Comparison of ENCODE assay signal across 7 cellular contexts in genomic region chr15:90716976-90717821, GRCh38. TPM values are rescaled to one million over a fixed set of nuclear protein-coding genes. Genes with fewer than 3 reads are reported as not detected.
DNase-seq lines count a peak whose midpoint lies in the region; ATAC-seq, FAIRE-seq and TF ChIP-seq lines count a peak whose summit lies in the region.

Gene BLM (plus strand): TSS chr15:90717346. CDS start chr15:90747393, 30,047 bp downstream.

- H3K9me2 ChIP-seq in hepatocyte (replicated peaks; ENCODE audit: insufficient read depth): no peaks in the 10 kb centered on the region

- H2AFZ ChIP-seq in hepatocyte: peak within 1 kb of the TSS; percentile 57

- H3K9me3 ChIP-seq in hepatocyte (ENCODE audit: low read depth): no peaks in the 10 kb centered on the region

- peak; percentile 99 for FAIRE-seq in GM18507 (lab: Jason Lieb, UNC)

- peak; percentile 98 for ATAC-seq in HG02981 (IDR thresholded peaks at IDR 0.05; ENCODE audit: unreplicated experiment)

- peak within 1 kb of the TSS; percentile 54 for H3K4me3 ChIP-seq in astrocyte of the cerebellum (ENCODE audit: low read depth, low read length)
- H3K4me3 ChIP-seq in hepatocyte: peak within 1 kb of the TSS; percentile 35

- peak; percentile 98 for DNase-seq in GM18507 (ENCODE audit: extremely low spot score, insufficient read length, low read depth)
- DNase-seq in NCI-H2029 treated with DMSO at 0.1 percent for 48 hours (lab: John Stamatoyannopoulos, UW): peak; percentile 79
- DNase-seq in T-helper 9 cell: peak; percentile 87
- DNase-seq in astrocyte of the cerebellum (ENCODE audit: low read depth): peak; percentile 94
- peak; percentile 97 for DNase-seq in hepatocyte (ENCODE audit: low spot score)
- DNase-seq in renal cortical epithelial cell (ENCODE audit: low read depth): peak; percentile 92

- H3K27ac ChIP-seq in hepatocyte: peak within 1 kb of the TSS; percentile 80

- no peaks in the 10 kb centered on the region for H3K36me3 ChIP-seq in hepatocyte (replicated peaks; ENCODE audit: insufficient read depth, low read depth)

- H3K4me2 ChIP-seq in hepatocyte: peak within 1 kb of the TSS; percentile 77

- no peaks in the 10 kb centered on the region for H3K27me3 ChIP-seq in hepatocyte

- in situ Hi-C loops in astrocyte of the cerebellum (cut with HindIII; ENCODE audit: low sequenced_read_pairs): no loop called here

- WGBS in hepatocyte (ENCODE audit: low lambda C conversion rate, missing lambda C conversion rate): under 1% methylated on average over 65 of the region's 65 CpGs

- no peaks in the 10 kb centered on the region for H3K4me1 ChIP-seq in hepatocyte (ENCODE audit: insufficient read depth)

- H4K20me1 ChIP-seq in hepatocyte (ENCODE audit: insufficient read depth, poor library complexity, severe bottlenecking): no peaks in the 10 kb centered on the region

- peak; percentile 23 for TF ChIP-seq CTCF in astrocyte of the cerebellum (IDR thresholded peaks at IDR 0.05; ENCODE audit: low read depth, low read length, missing control alignments)
- no peak for TF ChIP-seq CTCF in hepatocyte (IDR thresholded peaks at IDR 0.05; ENCODE audit: poor library complexity)

- peaks cover 12% of the 10 kb centered on the region for H3K79me2 ChIP-seq in hepatocyte

RNA-seq across cellular contexts. Expression of gene BLM, which starts in this region (rescaled TPM):
- total RNA-seq in hepatocyte: 3.5 and 4.3 TPM in 2 replicates
- 1.7 and 2.9 TPM in 2 replicates for polyA plus RNA-seq in hepatocyte
- total RNA-seq in renal cortical epithelial cell: 0.89 and 4.3 TPM in 2 replicates

Comparison
In these comparisons a context has a peak if more than half of its experiments do, and no peak if none do; other contexts are left out.
1. Peak in every context shown above with its lines: DNase-seq, ATAC-seq, H3K4me3 ChIP-seq and H3K27ac ChIP-seq.